Comparison of ENCODE assay signal across 8 cellular contexts in the genomic region with DNA sequence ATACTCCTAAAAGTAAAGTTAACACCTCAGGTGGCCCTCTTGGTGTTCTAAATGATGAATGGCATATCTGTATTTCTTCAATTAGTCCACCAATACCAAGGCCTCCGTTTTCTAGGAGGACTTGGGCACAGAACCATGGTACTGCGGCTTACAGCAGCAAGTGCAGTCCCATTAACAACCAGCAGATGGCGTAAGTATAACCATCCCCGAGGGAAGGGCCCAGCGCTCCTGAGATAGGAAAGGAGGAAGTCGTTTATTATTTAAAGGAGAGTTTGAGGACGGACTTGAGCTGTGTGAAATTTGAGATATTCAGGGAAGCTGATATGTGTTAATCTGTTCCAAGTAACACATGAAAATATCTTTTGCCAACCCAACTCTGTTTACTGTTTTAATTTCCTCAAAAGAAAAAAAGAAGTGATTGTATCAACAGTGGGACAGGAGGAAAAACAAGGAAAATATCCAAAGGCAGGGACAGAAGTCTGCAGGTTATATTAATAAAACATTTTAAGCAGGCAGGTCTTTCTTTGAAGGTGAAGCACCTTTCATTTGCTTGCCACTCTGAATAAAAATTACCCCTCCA. TPM values are rescaled to one million over a fixed set of nuclear protein-coding genes. Genes with fewer than 3 reads are reported as not detected.
DNase-seq lines count a peak whose midpoint lies in the region; ATAC-seq and TF ChIP-seq lines count a peak whose summit lies in the region.

No MANE protein-coding gene starts in this region.

- peaks cover 16% of the 10 kb centered on the region for H3K9me3 ChIP-seq in Caco-2

- no peaks in the 10 kb centered on the region for H3K4me1 Mint-ChIP-seq in Caco-2 (ENCODE audit: low read depth, unreplicated experiment)
- peaks cover 3% of the 10 kb centered on the region for H3K4me1 Mint-ChIP-seq in activated CD4-positive, alpha-beta T cell treated with anti-CD3 and anti-CD28 coated beads, Interleukin-2, amount 10 ng/mL, durations not matched to agents 24 days and 14 days

- H3K4me1 ChIP-seq in Caco-2: no peaks in the 10 kb centered on the region

- BruUV-seq in Caco-2 (replicated peaks; lab: Mats Ljungman, UMichigan): no TSS peak

- H3K27me3 ChIP-seq in Caco-2 (replicated peaks; ENCODE audit: control insufficient read depth, insufficient read depth, low read length): no peaks in the 10 kb centered on the region

- no peak for TF ChIP-seq POLR2A in lower leg skin (IDR thresholded peaks at IDR 0.05)

- peak; percentile 70 to 76 for TF ChIP-seq CTCF in Caco-2 (IDR thresholded peaks at IDR 0.05; ENCODE audit: insufficient read depth in 1 of 2, low read depth in 1 of 2, low read length in 1 of 2, severe bottlenecking in 1 of 2, unreplicated experiment in 1 of 2)
- TF ChIP-seq CTCF in lower leg skin (IDR thresholded peaks at IDR 0.05): peak in 1 of 3 donors; percentile 94

- H3K4me3 ChIP-seq in Caco-2 (ENCODE audit: low read depth, low read length) (no peak overlapping the region), lower leg skin (ENCODE audit: low read depth, poor library complexity, severe bottlenecking) (no peak overlapping the region)

- peaks cover 3% of the 10 kb centered on the region for H3K27me3 Mint-ChIP-seq in Caco-2 (ENCODE audit: insufficient read depth, unreplicated experiment)
- no peaks in the 10 kb centered on the region for H3K27me3 Mint-ChIP-seq in activated CD4-positive, alpha-beta T cell treated with anti-CD3 and anti-CD28 coated beads, Interleukin-2, amount 10 ng/mL, durations not matched to agents 24 days and 14 days

- CTCF ChIA-PET in Caco-2 (lab: Charles Lee): interaction anchor here (0.6 kb wide), 2 partner anchors 137 to 263 kb away, joined by 3 to 4 read pairs; no protein-coding TSS in a partner anchor

- WGBS in lower leg skin, 2 donors: 0 to 4% methylated on average over 7 of the region's 7 CpGs

- no peak overlapping the region for H3K27ac Mint-ChIP-seq in Caco-2 (ENCODE audit: unreplicated experiment)
- no peak overlapping the region for H3K27ac Mint-ChIP-seq in activated CD4-positive, alpha-beta T cell treated with anti-CD3 and anti-CD28 coated beads, Interleukin-2, amount 10 ng/mL, durations not matched to agents 24 days and 14 days

- peaks cover 45% of the 10 kb centered on the region for H3K9me3 Mint-ChIP-seq in Caco-2 (ENCODE audit: unreplicated experiment)
- peaks cover 13% of the 10 kb centered on the region for H3K9me3 Mint-ChIP-seq in activated CD4-positive, alpha-beta T cell treated with anti-CD3 and anti-CD28 coated beads, Interleukin-2, amount 10 ng/mL, durations not matched to agents 24 days and 14 days

- H3K36me3 ChIP-seq in Caco-2 (ENCODE audit: control insufficient read depth, insufficient read depth, low read length): no peaks in the 10 kb centered on the region

- H3K4me3 Mint-ChIP-seq in Caco-2 (ENCODE audit: unreplicated experiment): no peak overlapping the region
- H3K4me3 Mint-ChIP-seq in activated CD4-positive, alpha-beta T cell treated with anti-CD3 and anti-CD28 coated beads, Interleukin-2, amount 10 ng/mL, durations not matched to agents 24 days and 14 days: no peak overlapping the region

- H3K36me3 Mint-ChIP-seq in Caco-2 (ENCODE audit: insufficient read depth, unreplicated experiment): no peaks in the 10 kb centered on the region
- H3K36me3 Mint-ChIP-seq in activated CD4-positive, alpha-beta T cell treated with anti-CD3 and anti-CD28 coated beads, Interleukin-2, amount 10 ng/mL, durations not matched to agents 24 days and 14 days (ENCODE audit: low read depth): peaks cover 1% of the 10 kb centered on the region

- POLR2A ChIA-PET in Caco-2 (lab: Charles Lee): no interaction called here

- intact Hi-C loops in Caco-2 (cut with micrococcal nuclease; ENCODE audit: unreplicated experiment): loop anchor here (1.0 kb wide), 2 partner anchors 133 to 137 kb away; no protein-coding TSS in a partner anchor
- intact Hi-C loops in activated CD4-positive, alpha-beta T cell treated with anti-CD3 and anti-CD28 coated beads, Interleukin-2, amount 10 ng/mL, durations not matched to agents 24 days and 14 days (cut with micrococcal nuclease): loop anchor here (1.0 to 2.0 kb wide), 3 partner anchors 60 to 137 kb away; no protein-coding TSS in a partner anchor
- intact Hi-C loops in lower leg skin (cut with DNase I; ENCODE audit: low total_unique reads): no loop called here

- ATAC-seq in HG02798 (IDR thresholded peaks at IDR 0.05; ENCODE audit: poor library complexity, unreplicated experiment) (peak; percentile 71), HG03460 (IDR thresholded peaks at IDR 0.05; ENCODE audit: unreplicated experiment) (no peak)

- DNase-seq in Caco-2: peak; percentile 43 to 49
- peak; percentile 69 to 73 for DNase-seq in NCI-H524 (lab: John Stamatoyannopoulos, UW)
- DNase-seq in activated CD4-positive, alpha-beta T cell treated with anti-CD3 and anti-CD28 coated beads, Interleukin-2, amount 10 ng/mL, durations not matched to agents 24 days and 14 days: peak; percentile 89
- peak; percentile 64 for DNase-seq in ecto neural progenitor cell (ENCODE audit: low spot score)
- peak; percentile 72 to 93 for DNase-seq in lower leg skin (ENCODE audit: low spot score in 2 of 2)
- peak; percentile 49 for DNase-seq in stimulated activated CD8-positive, alpha-beta memory T cell treated with anti-CD3 and anti-CD28 coated beads, Interleukin-12 subunit alpha, Interleukin-12 subunit beta, amount 100 ng/mL, for 1 hour (ENCODE audit: low read depth)

RNA-seq across cellular contexts. Expression of gene KCNJ15, which starts 37.7 kb away (rescaled TPM):
- total RNA-seq in Caco-2 (2022): not detected in 2 replicates
- total RNA-seq in activated CD4-positive, alpha-beta T cell treated with anti-CD3 and anti-CD28 coated beads, Interleukin-2, amount 10 ng/mL, durations not matched to agents 24 days and 14 days: 2.0 and 2.3 TPM in 2 replicates
- 10 to 100 TPM in 1 of 4 donors, 1 to 10 TPM in 3; 4.2 to 55.1 (median 7.3) TPM for total RNA-seq in lower leg skin
